In genomic region chr14:105046891-105047282, GRCh38 we compare ENCODE assay signal across 15 cellular contexts. TPM values are rescaled to one million over a fixed set of nuclear protein-coding genes. Genes with fewer than 3 reads are reported as not detected.
"Had no signal": no experiment of that assay in that cellular context is flagged by ENCODE, and none has a peak within 500 bp of the region (broad histone marks: within the 10 kb centered on the region; RNA-seq: fewer than 3 reads in every experiment).

No MANE protein-coding gene starts in this region.

- H3K27ac Mint-ChIP-seq: activated naive CD4-positive, alpha-beta T cell treated with anti-CD3 and anti-CD28 coated beads, Interleukin-2, amount 50 U/mL, for 24 hours; activated T-cell treated with anti-CD3 and anti-CD28 coated beads, Interleukin-2, amount 50 U/mL, for 24 hours had no signal

- DNase-seq: activated CD4-positive, alpha-beta T cell treated with anti-CD3 and anti-CD28 coated beads, Interleukin-2, amount 50 U/mL, for 4 hours; activated effector memory CD4-positive, alpha-beta T cell treated with anti-CD3 and anti-CD28 coated beads, Interleukin-2, amount 50 U/mL, for 16 hours; activated T-cell treated with anti-CD3 and anti-CD28 coated beads, Interleukin-2, amount 50 U/mL, for 24 hours; effector CD8-positive, alpha-beta T cell; left cardiac atrium; midbrain; stimulated activated CD4-positive, alpha-beta T cell treated with anti-CD3 and anti-CD28 coated beads, Interleukin-15, amount 100 ng/mL, for 24 hours; stimulated activated CD4-positive, alpha-beta T cell treated with anti-CD3 and anti-CD28 coated beads, Interleukin-2, amount 100 ng/mL, for 48 hours; upper lobe of right lung had no signal

- H3K9me3 ChIP-seq: esophagus muscularis mucosa, prostate gland, upper lobe of right lung had no signal

- H3K4me1 ChIP-seq: prostate gland had no signal

- H3K4me3 Mint-ChIP-seq: activated naive CD4-positive, alpha-beta T cell treated with anti-CD3 and anti-CD28 coated beads, Interleukin-2, amount 50 U/mL, for 24 hours; activated T-cell treated with anti-CD3 and anti-CD28 coated beads, Interleukin-2, amount 50 U/mL, for 24 hours had no signal

- H3K27me3 ChIP-seq: upper lobe of right lung had no signal

- H3K36me3 ChIP-seq: esophagus muscularis mucosa, prostate gland, upper lobe of right lung had no signal

- H3K27ac ChIP-seq: esophagus muscularis mucosa, prostate gland, upper lobe of right lung had no signal

- H3K27me3 Mint-ChIP-seq: activated naive CD4-positive, alpha-beta T cell treated with anti-CD3 and anti-CD28 coated beads, Interleukin-2, amount 50 U/mL, for 24 hours had no signal

- H3K4me3 ChIP-seq: esophagus muscularis mucosa, lung, prostate gland, upper lobe of right lung had no signal

- ATAC-seq: left cardiac atrium, right cardiac atrium, upper lobe of right lung had no signal

- H3K9me3 Mint-ChIP-seq: activated naive CD4-positive, alpha-beta T cell treated with anti-CD3 and anti-CD28 coated beads, Interleukin-2, amount 50 U/mL, for 24 hours; activated T-cell treated with anti-CD3 and anti-CD28 coated beads, Interleukin-2, amount 50 U/mL, for 24 hours had no signal

RNA-seq across cellular contexts. Expression of gene GPR132, which starts 18.3 kb away (rescaled TPM):
- polyA plus RNA-seq: neural cell had no signal
